Comparison of ENCODE assay signal across 15 cellular contexts in genomic region chr1:22286491-22286890, GRCh38.
"Had no signal": no experiment of that assay in that cellular context is flagged by ENCODE, and none has a peak within 500 bp of the region (broad histone marks: within the 10 kb centered on the region; RNA-seq: fewer than 3 reads in every experiment).

No MANE protein-coding gene starts in this region.

- H3K9me3 ChIP-seq: heart right ventricle, ovary, suprapubic skin, upper lobe of left lung had no signal

- H3K4me3 Mint-ChIP-seq: activated naive CD4-positive, alpha-beta T cell treated with anti-CD3 and anti-CD28 coated beads, Interleukin-2, amount 50 U/mL, for 24 hours; brain; T-cell had no signal

- H3K4me1 Mint-ChIP-seq: activated naive CD4-positive, alpha-beta T cell treated with anti-CD3 and anti-CD28 coated beads, Interleukin-2, amount 50 U/mL, for 24 hours; T-cell had no signal

- H3K9me3 Mint-ChIP-seq: activated naive CD4-positive, alpha-beta T cell treated with anti-CD3 and anti-CD28 coated beads, Interleukin-2, amount 50 U/mL, for 24 hours; T-cell had no signal

- H3K27ac Mint-ChIP-seq: activated naive CD4-positive, alpha-beta T cell treated with anti-CD3 and anti-CD28 coated beads, Interleukin-2, amount 50 U/mL, for 24 hours; brain; T-cell had no signal

- ATAC-seq: heart right ventricle, left ventricle myocardium superior, T-cell had no signal

- H3K4me1 ChIP-seq: heart right ventricle, upper lobe of left lung had no signal

- H3K36me3 Mint-ChIP-seq: activated naive CD4-positive, alpha-beta T cell treated with anti-CD3 and anti-CD28 coated beads, Interleukin-2, amount 50 U/mL, for 24 hours; brain; T-cell had no signal

- H3K27me3 ChIP-seq: ovary, upper lobe of left lung had no signal

- DNase-seq: activated CD4-positive, alpha-beta T cell treated with anti-CD3 and anti-CD28 coated beads for 4 hours; activated T-cell treated with anti-CD3 and anti-CD28 coated beads for 4 hours; amygdala; heart right ventricle; left ventricle myocardium superior; mesendoderm; stimulated activated CD4-positive, alpha-beta T cell treated with anti-CD3 and anti-CD28 coated beads, Interleukin-2, amount 100 ng/mL, for 48 hours; stimulated activated naive CD4-positive, alpha-beta T cell treated with Interleukin-2 at 50 U/mL for 16 hours; T-cell; T1000 had no signal

- H3K27ac ChIP-seq: heart right ventricle, suprapubic skin, upper lobe of left lung had no signal

- H3K36me3 ChIP-seq: heart right ventricle, ovary, suprapubic skin, upper lobe of left lung had no signal

- H3K4me3 ChIP-seq: heart right ventricle, ovary, suprapubic skin, upper lobe of left lung had no signal
